In the genomic region with DNA sequence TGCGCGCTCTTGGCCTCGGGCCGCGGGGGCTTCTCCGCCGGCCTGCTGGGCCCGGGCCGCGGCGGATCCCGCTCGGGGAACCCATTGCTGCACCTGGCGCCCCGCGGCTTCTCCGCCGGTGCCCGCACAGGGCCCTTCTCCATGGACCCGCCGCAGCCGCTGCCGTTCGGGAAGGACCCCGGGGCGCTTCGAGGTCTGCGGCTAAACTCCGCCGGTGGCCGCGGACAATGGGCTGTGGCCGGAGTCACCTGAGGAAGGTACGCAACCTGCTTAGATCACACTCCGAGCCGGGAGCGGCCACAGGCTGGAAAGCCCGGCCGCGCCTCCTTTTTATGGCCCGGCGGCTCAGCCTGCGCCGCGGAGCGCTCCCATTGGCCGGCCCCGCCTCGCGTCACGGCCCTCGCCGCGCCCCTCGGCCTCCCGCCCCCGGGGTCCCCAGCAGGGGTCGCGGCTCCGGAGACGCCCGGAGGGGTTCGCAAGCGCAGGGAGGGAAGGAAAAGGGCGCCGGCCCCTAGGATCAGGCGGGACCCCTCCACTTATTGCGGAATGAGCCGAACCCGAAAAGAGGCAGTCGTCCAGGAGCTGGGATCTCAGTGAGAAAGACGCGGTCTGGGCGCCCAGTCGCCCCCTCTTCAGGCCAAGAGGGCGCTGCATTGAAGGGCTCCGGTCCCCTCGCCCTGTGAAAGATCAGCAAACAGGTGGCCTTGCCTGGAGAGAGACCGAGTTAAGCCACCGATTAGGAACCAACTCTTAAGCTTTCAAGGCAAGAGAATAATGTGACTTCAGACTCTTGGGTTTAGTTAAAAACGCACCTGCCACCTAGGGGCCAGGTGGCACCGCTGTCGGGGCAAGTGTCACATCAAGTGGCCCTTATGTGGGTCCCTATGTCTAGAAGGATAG, we compare ENCODE assay signal across 1 cellular context.
A peak's percentile ranks its signal among the peaks of the same experiment; 100 is the strongest.
TF ChIP-seq lines count a peak whose summit lies in the region.

A gene with protein sequence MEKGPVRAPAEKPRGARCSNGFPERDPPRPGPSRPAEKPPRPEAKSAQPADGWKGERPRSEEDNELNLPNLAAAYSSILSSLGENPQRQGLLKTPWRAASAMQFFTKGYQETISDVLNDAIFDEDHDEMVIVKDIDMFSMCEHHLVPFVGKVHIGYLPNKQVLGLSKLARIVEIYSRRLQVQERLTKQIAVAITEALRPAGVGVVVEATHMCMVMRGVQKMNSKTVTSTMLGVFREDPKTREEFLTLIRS (minus strand): TSS at position 306 of the 900 bp plus-strand sequence. CDS start 163 bp downstream, at position 143.

TF ChIP-seq in HepG2, 621 proteins besides CTCF, POLR2A, EP300 and RAD21 (continued from another document and continues in another):
- TF ChIP-seq, protein P1, sequence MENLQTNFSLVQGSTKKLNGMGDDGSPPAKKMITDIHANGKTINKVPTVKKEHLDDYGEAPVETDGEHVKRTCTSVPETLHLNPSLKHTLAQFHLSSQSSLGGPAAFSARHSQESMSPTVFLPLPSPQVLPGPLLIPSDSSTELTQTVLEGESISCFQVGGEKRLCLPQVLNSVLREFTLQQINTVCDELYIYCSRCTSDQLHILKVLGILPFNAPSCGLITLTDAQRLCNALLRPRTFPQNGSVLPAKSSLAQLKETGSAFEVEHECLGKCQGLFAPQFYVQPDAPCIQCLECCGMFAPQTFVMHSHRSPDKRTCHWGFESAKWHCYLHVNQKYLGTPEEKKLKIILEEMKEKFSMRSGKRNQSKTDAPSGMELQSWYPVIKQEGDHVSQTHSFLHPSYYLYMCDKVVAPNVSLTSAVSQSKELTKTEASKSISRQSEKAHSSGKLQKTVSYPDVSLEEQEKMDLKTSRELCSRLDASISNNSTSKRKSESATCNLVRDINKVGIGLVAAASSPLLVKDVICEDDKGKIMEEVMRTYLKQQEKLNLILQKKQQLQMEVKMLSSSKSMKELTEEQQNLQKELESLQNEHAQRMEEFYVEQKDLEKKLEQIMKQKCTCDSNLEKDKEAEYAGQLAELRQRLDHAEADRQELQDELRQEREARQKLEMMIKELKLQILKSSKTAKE (CRISPR knock-in tag; IDR thresholded peaks at IDR 0.05; ENCODE audit: borderline replicate concordance): no peak
- TF ChIP-seq TCF7L2 (IDR thresholded peaks at IDR 0.05; ENCODE audit: low read depth, low read length): no peak
- TF ChIP-seq SMARCC2 (IDR thresholded peaks at IDR 0.05): no peak
- peak; percentile 43 for TF ChIP-seq SRSF1 (optimal IDR thresholded peaks at IDR 0.05; ENCODE audit: low read depth, low read length)
- TF ChIP-seq, protein P2, sequence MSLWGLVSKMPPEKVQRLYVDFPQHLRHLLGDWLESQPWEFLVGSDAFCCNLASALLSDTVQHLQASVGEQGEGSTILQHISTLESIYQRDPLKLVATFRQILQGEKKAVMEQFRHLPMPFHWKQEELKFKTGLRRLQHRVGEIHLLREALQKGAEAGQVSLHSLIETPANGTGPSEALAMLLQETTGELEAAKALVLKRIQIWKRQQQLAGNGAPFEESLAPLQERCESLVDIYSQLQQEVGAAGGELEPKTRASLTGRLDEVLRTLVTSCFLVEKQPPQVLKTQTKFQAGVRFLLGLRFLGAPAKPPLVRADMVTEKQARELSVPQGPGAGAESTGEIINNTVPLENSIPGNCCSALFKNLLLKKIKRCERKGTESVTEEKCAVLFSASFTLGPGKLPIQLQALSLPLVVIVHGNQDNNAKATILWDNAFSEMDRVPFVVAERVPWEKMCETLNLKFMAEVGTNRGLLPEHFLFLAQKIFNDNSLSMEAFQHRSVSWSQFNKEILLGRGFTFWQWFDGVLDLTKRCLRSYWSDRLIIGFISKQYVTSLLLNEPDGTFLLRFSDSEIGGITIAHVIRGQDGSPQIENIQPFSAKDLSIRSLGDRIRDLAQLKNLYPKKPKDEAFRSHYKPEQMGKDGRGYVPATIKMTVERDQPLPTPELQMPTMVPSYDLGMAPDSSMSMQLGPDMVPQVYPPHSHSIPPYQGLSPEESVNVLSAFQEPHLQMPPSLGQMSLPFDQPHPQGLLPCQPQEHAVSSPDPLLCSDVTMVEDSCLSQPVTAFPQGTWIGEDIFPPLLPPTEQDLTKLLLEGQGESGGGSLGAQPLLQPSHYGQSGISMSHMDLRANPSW (CRISPR knock-in tag; IDR thresholded peaks at IDR 0.05; ENCODE audit: borderline replicate concordance): peak; percentile 40; the same call in 1 of the 2 replicates
- peak; percentile 46; the same call in 1 of the 2 replicates for TF ChIP-seq NAIF1 (CRISPR knock-in tag; IDR thresholded peaks at IDR 0.05; ENCODE audit: borderline replicate concordance)
- no peak for TF ChIP-seq SP140L (CRISPR knock-in tag; IDR thresholded peaks at IDR 0.05; ENCODE audit: borderline replicate concordance)
- TF ChIP-seq ZFP82 (CRISPR knock-in tag; IDR thresholded peaks at IDR 0.05; ENCODE audit: borderline replicate concordance): peak; percentile 85; the same call in 1 of the 2 replicates
- no peak for TF ChIP-seq FOSL2 (CRISPR knock-in tag; IDR thresholded peaks at IDR 0.05)
- TF ChIP-seq HDAC2 (CRISPR knock-in tag; IDR thresholded peaks at IDR 0.05): peak; percentile 35; the same call in 1 of the 2 replicates
- TF ChIP-seq ZNF101 (CRISPR knock-in tag; IDR thresholded peaks at IDR 0.05; ENCODE audit: borderline replicate concordance, low read depth): no peak; the same call in 1 of the 2 replicates
- peak; percentile 32; the same call in 1 of the 2 replicates for TF ChIP-seq STAG1 (CRISPR knock-in tag; IDR thresholded peaks at IDR 0.05)
- TF ChIP-seq, protein P3, sequence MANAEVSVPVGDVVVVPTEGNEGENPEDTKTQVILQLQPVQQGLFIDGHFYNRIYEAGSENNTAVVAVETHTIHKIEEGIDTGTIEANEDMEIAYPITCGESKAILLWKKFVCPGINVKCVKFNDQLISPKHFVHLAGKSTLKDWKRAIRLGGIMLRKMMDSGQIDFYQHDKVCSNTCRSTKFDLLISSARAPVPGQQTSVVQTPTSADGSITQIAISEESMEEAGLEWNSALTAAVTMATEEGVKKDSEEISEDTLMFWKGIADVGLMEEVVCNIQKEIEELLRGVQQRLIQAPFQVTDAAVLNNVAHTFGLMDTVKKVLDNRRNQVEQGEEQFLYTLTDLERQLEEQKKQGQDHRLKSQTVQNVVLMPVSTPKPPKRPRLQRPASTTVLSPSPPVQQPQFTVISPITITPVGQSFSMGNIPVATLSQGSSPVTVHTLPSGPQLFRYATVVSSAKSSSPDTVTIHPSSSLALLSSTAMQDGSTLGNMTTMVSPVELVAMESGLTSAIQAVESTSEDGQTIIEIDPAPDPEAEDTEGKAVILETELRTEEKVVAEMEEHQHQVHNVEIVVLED (CRISPR knock-in tag; IDR thresholded peaks at IDR 0.05; ENCODE audit: borderline replicate concordance): no peak; the same call in 1 of the 2 replicates
- TF ChIP-seq, protein P4, sequence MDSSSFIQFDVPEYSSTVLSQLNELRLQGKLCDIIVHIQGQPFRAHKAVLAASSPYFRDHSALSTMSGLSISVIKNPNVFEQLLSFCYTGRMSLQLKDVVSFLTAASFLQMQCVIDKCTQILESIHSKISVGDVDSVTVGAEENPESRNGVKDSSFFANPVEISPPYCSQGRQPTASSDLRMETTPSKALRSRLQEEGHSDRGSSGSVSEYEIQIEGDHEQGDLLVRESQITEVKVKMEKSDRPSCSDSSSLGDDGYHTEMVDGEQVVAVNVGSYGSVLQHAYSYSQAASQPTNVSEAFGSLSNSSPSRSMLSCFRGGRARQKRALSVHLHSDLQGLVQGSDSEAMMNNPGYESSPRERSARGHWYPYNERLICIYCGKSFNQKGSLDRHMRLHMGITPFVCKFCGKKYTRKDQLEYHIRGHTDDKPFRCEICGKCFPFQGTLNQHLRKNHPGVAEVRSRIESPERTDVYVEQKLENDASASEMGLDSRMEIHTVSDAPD (CRISPR knock-in tag; IDR thresholded peaks at IDR 0.05): no peak
- TF ChIP-seq SMARCE1 (IDR thresholded peaks at IDR 0.05; ENCODE audit: borderline replicate concordance): no peak
- no peak for TF ChIP-seq FOXA1 (IDR thresholded peaks at IDR 0.05)
- no peak for TF ChIP-seq FOXA1 (CRISPR knock-in tag; IDR thresholded peaks at IDR 0.05)
- TF ChIP-seq ZNF530 (CRISPR knock-in tag; IDR thresholded peaks at IDR 0.05; ENCODE audit: low read depth): no peak
- no peak for TF ChIP-seq FOXK2 (IDR thresholded peaks at IDR 0.05)
- TF ChIP-seq, protein P5, sequence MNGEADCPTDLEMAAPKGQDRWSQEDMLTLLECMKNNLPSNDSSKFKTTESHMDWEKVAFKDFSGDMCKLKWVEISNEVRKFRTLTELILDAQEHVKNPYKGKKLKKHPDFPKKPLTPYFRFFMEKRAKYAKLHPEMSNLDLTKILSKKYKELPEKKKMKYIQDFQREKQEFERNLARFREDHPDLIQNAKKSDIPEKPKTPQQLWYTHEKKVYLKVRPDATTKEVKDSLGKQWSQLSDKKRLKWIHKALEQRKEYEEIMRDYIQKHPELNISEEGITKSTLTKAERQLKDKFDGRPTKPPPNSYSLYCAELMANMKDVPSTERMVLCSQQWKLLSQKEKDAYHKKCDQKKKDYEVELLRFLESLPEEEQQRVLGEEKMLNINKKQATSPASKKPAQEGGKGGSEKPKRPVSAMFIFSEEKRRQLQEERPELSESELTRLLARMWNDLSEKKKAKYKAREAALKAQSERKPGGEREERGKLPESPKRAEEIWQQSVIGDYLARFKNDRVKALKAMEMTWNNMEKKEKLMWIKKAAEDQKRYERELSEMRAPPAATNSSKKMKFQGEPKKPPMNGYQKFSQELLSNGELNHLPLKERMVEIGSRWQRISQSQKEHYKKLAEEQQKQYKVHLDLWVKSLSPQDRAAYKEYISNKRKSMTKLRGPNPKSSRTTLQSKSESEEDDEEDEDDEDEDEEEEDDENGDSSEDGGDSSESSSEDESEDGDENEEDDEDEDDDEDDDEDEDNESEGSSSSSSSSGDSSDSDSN (CRISPR knock-in tag; IDR thresholded peaks at IDR 0.05): peak; percentile 94
- TF ChIP-seq, protein P6, sequence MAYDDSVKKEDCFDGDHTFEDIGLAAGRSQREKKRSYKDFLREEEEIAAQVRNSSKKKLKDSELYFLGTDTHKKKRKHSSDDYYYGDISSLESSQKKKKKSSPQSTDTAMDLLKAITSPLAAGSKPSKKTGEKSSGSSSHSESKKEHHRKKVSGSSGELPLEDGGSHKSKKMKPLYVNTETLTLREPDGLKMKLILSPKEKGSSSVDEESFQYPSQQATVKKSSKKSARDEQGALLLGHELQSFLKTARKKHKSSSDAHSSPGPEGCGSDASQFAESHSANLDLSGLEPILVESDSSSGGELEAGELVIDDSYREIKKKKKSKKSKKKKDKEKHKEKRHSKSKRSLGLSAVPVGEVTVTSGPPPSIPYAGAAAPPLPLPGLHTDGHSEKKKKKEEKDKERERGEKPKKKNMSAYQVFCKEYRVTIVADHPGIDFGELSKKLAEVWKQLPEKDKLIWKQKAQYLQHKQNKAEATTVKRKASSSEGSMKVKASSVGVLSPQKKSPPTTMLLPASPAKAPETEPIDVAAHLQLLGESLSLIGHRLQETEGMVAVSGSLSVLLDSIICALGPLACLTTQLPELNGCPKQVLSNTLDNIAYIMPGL (CRISPR knock-in tag; IDR thresholded peaks at IDR 0.05; ENCODE audit: borderline replicate concordance in 1 of 2, low read depth in 1 of 2): peak; percentile 67 to 84; a peak in 3 of 4 replicates
- TF ChIP-seq HDAC6 (IDR thresholded peaks at IDR 0.05; ENCODE audit: low read depth, low read length): no peak
- TF ChIP-seq RBFOX2 (IDR thresholded peaks at IDR 0.05; ENCODE audit: low read depth, low read length): peak; percentile 96
- peak; percentile 70; the same call in 1 of the 2 replicates for TF ChIP-seq CREB1 (IDR thresholded peaks at IDR 0.05)
- peak; percentile 56; the same call in 1 of the 2 replicates for TF ChIP-seq CREB1 (CRISPR knock-in tag; IDR thresholded peaks at IDR 0.05)
- TF ChIP-seq, protein P7, sequence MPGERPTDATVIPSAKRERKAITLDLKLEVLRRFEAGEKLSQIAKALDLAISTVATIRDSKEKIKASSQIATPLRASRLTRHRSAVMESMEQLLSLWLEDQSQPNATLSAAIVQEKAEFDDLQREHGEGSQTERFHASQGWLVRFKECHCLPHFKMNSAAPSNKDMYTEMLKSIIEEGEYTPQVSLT (CRISPR knock-in tag; IDR thresholded peaks at IDR 0.05; ENCODE audit: borderline replicate concordance, low read depth): no peak
- TF ChIP-seq KDM5A (IDR thresholded peaks at IDR 0.05; ENCODE audit: borderline replicate concordance, low read length): peak; percentile 35; the same call in 1 of the 2 replicates
- peak; percentile 66 for TF ChIP-seq MAZ (IDR thresholded peaks at IDR 0.05; ENCODE audit: borderline replicate concordance, low read depth, low read length)
- peak; percentile 63 for TF ChIP-seq MAZ (CRISPR knock-in tag; IDR thresholded peaks at IDR 0.05; ENCODE audit: low read depth)
- TF ChIP-seq ZNF607 (CRISPR knock-in tag; IDR thresholded peaks at IDR 0.05; ENCODE audit: borderline replicate concordance): no peak
- TF ChIP-seq, protein P8, sequence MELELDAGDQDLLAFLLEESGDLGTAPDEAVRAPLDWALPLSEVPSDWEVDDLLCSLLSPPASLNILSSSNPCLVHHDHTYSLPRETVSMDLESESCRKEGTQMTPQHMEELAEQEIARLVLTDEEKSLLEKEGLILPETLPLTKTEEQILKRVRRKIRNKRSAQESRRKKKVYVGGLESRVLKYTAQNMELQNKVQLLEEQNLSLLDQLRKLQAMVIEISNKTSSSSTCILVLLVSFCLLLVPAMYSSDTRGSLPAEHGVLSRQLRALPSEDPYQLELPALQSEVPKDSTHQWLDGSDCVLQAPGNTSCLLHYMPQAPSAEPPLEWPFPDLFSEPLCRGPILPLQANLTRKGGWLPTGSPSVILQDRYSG (CRISPR knock-in tag; IDR thresholded peaks at IDR 0.05): peak; percentile 89; the same call in 1 of the 2 replicates
- TF ChIP-seq, protein P9, sequence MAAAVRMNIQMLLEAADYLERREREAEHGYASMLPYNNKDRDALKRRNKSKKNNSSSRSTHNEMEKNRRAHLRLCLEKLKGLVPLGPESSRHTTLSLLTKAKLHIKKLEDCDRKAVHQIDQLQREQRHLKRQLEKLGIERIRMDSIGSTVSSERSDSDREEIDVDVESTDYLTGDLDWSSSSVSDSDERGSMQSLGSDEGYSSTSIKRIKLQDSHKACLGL (CRISPR knock-in tag; IDR thresholded peaks at IDR 0.05): 0 out of 2 replicates have a peak, but pooled peaks have one; percentile 23
- no peak for TF ChIP-seq TRIM24 (CRISPR knock-in tag; IDR thresholded peaks at IDR 0.05)
- TF ChIP-seq ZNF713 (CRISPR knock-in tag; IDR thresholded peaks at IDR 0.05): no peak
- TF ChIP-seq SETDB1 (CRISPR knock-in tag; IDR thresholded peaks at IDR 0.05; ENCODE audit: borderline replicate concordance): no peak
- no peak for TF ChIP-seq ATAD3A (CRISPR knock-in tag; IDR thresholded peaks at IDR 0.05)
- 0 out of 2 replicates have a peak, but pooled peaks have one; percentile 51 for TF ChIP-seq PAWR (CRISPR knock-in tag; IDR thresholded peaks at IDR 0.05; ENCODE audit: borderline replicate concordance)
- peak; percentile 98 for TF ChIP-seq ZMYM4 (CRISPR knock-in tag; IDR thresholded peaks at IDR 0.05)
- TF ChIP-seq ZNF121 (CRISPR knock-in tag; IDR thresholded peaks at IDR 0.05): peak; percentile 38; the same call in 1 of the 2 replicates
- TF ChIP-seq ZNF256 (CRISPR knock-in tag; conservative IDR thresholded peaks at IDR 0.05): peak; percentile 78; the same call in 1 of the 2 replicates
- TF ChIP-seq, protein P10, sequence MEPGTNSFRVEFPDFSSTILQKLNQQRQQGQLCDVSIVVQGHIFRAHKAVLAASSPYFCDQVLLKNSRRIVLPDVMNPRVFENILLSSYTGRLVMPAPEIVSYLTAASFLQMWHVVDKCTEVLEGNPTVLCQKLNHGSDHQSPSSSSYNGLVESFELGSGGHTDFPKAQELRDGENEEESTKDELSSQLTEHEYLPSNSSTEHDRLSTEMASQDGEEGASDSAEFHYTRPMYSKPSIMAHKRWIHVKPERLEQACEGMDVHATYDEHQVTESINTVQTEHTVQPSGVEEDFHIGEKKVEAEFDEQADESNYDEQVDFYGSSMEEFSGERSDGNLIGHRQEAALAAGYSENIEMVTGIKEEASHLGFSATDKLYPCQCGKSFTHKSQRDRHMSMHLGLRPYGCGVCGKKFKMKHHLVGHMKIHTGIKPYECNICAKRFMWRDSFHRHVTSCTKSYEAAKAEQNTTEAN (CRISPR knock-in tag; conservative IDR thresholded peaks at IDR 0.05): no peak; the same call in 1 of the 2 replicates
